ENCODE assay signal across 1 cellular context in genomic region chr9:37908698-37909186, GRCh38.
TF ChIP-seq lines count a peak whose summit lies in the region.

No MANE protein-coding gene starts in this region.

TF ChIP-seq in HepG2, 621 proteins besides CTCF, POLR2A, EP300 and RAD21 (continued from another document and continues in another):
- TF ChIP-seq TFE3 (CRISPR knock-in tag; IDR thresholded peaks at IDR 0.05) (peak; percentile 85), TBX2 (CRISPR knock-in tag; IDR thresholded peaks at IDR 0.05; ENCODE audit: borderline replicate concordance) (peak; percentile 55), AFF4 (CRISPR knock-in tag; IDR thresholded peaks at IDR 0.05) (no peak), SALL2 (CRISPR knock-in tag; IDR thresholded peaks at IDR 0.05) (peak; percentile 71; the same call in 1 of the 2 replicates), HIVEP1 (CRISPR knock-in tag; IDR thresholded peaks at IDR 0.05) (no peak), PHF8 (CRISPR knock-in tag; IDR thresholded peaks at IDR 0.05) (no peak), GPN1 (CRISPR knock-in tag; IDR thresholded peaks at IDR 0.05; ENCODE audit: borderline replicate concordance) (no peak), MYC (CRISPR knock-in tag; IDR thresholded peaks at IDR 0.05; ENCODE audit: borderline replicate concordance) (no peak), KMT2B (CRISPR knock-in tag; IDR thresholded peaks at IDR 0.05) (no peak), ZMYM4 (CRISPR knock-in tag; IDR thresholded peaks at IDR 0.05) (no peak), PATZ1 (CRISPR knock-in tag; IDR thresholded peaks at IDR 0.05) (peak; percentile 49), GFI1 (CRISPR knock-in tag; IDR thresholded peaks at IDR 0.05; ENCODE audit: borderline replicate concordance) (peak; percentile 73), SMARCC2 (IDR thresholded peaks at IDR 0.05) (no peak), RARA (CRISPR knock-in tag; IDR thresholded peaks at IDR 0.05) (peak; percentile 97), ETV6 (CRISPR knock-in tag; conservative IDR thresholded peaks at IDR 0.05) (no peak), ATF2 (CRISPR knock-in tag; IDR thresholded peaks at IDR 0.05) (0 out of 2 replicates have a peak, but pooled peaks have one; percentile 31), ZNF430 (CRISPR knock-in tag; IDR thresholded peaks at IDR 0.05) (no peak), ZNF816 (CRISPR knock-in tag; IDR thresholded peaks at IDR 0.05; ENCODE audit: borderline replicate concordance) (no peak), ZSCAN5A (CRISPR knock-in tag; IDR thresholded peaks at IDR 0.05; ENCODE audit: borderline replicate concordance) (no peak), HNF4A (CRISPR knock-in tag; IDR thresholded peaks at IDR 0.05) (peak; percentile 81), NR2C2 (CRISPR knock-in tag; IDR thresholded peaks at IDR 0.05; ENCODE audit: borderline replicate concordance) (peak; percentile 93), CREBL2 (CRISPR knock-in tag; IDR thresholded peaks at IDR 0.05; ENCODE audit: borderline replicate concordance) (no peak), TCF12 (IDR thresholded peaks at IDR 0.05) (no peak), TCF12 (CRISPR knock-in tag; IDR thresholded peaks at IDR 0.05) (no peak), POLR2AphosphoS5 (IDR thresholded peaks at IDR 0.05; ENCODE audit: low read depth, low read length) (no peak), ZNF670 (CRISPR knock-in tag; IDR thresholded peaks at IDR 0.05; ENCODE audit: borderline replicate concordance) (no peak), SP2 (CRISPR knock-in tag; IDR thresholded peaks at IDR 0.05) (no peak), ZNF7 (CRISPR knock-in tag; IDR thresholded peaks at IDR 0.05) (no peak), BORCS8-MEF2B (CRISPR knock-in tag; IDR thresholded peaks at IDR 0.05) (peak; percentile 23; the same call in 1 of the 2 replicates), ZSCAN31 (CRISPR knock-in tag; IDR thresholded peaks at IDR 0.05; ENCODE audit: low read depth) (no peak), MIER3 (CRISPR knock-in tag; IDR thresholded peaks at IDR 0.05; ENCODE audit: borderline replicate concordance) (peak; percentile 70; the same call in 1 of the 2 replicates), YY1 (IDR thresholded peaks at IDR 0.05; ENCODE audit: insufficient read depth, insufficient replicate concordance, low read depth, low read length) (no peak), ZNF354B (CRISPR knock-in tag; IDR thresholded peaks at IDR 0.05) (no peak), GATA4 (IDR thresholded peaks at IDR 0.05; ENCODE audit: borderline replicate concordance, low read depth) (no peak), MXD3 (CRISPR knock-in tag; IDR thresholded peaks at IDR 0.05) (no peak), ZFP41 (CRISPR knock-in tag; IDR thresholded peaks at IDR 0.05; ENCODE audit: borderline replicate concordance) (no peak), ZNF451 (CRISPR knock-in tag; IDR thresholded peaks at IDR 0.05) (no peak), ARNT2 (CRISPR knock-in tag; IDR thresholded peaks at IDR 0.05; ENCODE audit: low read depth) (no peak), RBFOX2 (IDR thresholded peaks at IDR 0.05; ENCODE audit: low read depth, low read length) (no peak), ZMAT3 (CRISPR knock-in tag; conservative IDR thresholded peaks at IDR 0.05) (no peak), ATRX (CRISPR knock-in tag; IDR thresholded peaks at IDR 0.05; ENCODE audit: borderline replicate concordance) (no peak), ZBTB7A (CRISPR knock-in tag; IDR thresholded peaks at IDR 0.05) (peak; percentile 55; the same call in 1 of the 2 replicates), MTA1 (CRISPR knock-in tag; IDR thresholded peaks at IDR 0.05; ENCODE audit: borderline replicate concordance) (peak; percentile 28; the same call in 1 of the 2 replicates), HNF4G (IDR thresholded peaks at IDR 0.05; ENCODE audit: borderline replicate concordance, low read depth, low read length) (peak; percentile 54; the same call in 1 of the 2 replicates), HNF4G (CRISPR knock-in tag; IDR thresholded peaks at IDR 0.05; ENCODE audit: borderline replicate concordance, low read depth) (no peak), TBX3 (IDR thresholded peaks at IDR 0.05; ENCODE audit: borderline replicate concordance) (peak; percentile 82), RXRB (CRISPR knock-in tag; IDR thresholded peaks at IDR 0.05; ENCODE audit: borderline replicate concordance) (peak; percentile 94), ZNF382 (CRISPR knock-in tag; IDR thresholded peaks at IDR 0.05; ENCODE audit: borderline replicate concordance) (no peak), RFX5 (IDR thresholded peaks at IDR 0.05; ENCODE audit: low read depth, low read length) (no peak), SALL1 (CRISPR knock-in tag; IDR thresholded peaks at IDR 0.05) (peak; percentile 74; the same call in 1 of the 2 replicates), NKX3-1 (CRISPR knock-in tag; IDR thresholded peaks at IDR 0.05) (0 out of 2 replicates have a peak, but pooled peaks have one; percentile 36), DNMT3B (CRISPR knock-in tag; conservative IDR thresholded peaks at IDR 0.05) (no peak), BRD4 (CRISPR knock-in tag; IDR thresholded peaks at IDR 0.05) (no peak), ZNF766 (CRISPR knock-in tag; IDR thresholded peaks at IDR 0.05; ENCODE audit: borderline replicate concordance) (no peak), REST (IDR thresholded peaks at IDR 0.05; ENCODE audit: borderline replicate concordance in 1 of 2, low read depth in 1 of 2, low read length in 2 of 2) (0 out of 4 replicates have a peak, but pooled peaks of 1 of the 2 experiments have one; percentile 43), ZNF713 (CRISPR knock-in tag; IDR thresholded peaks at IDR 0.05) (no peak), ZNF263 (CRISPR knock-in tag; IDR thresholded peaks at IDR 0.05) (no peak)
